In the genomic region with DNA sequence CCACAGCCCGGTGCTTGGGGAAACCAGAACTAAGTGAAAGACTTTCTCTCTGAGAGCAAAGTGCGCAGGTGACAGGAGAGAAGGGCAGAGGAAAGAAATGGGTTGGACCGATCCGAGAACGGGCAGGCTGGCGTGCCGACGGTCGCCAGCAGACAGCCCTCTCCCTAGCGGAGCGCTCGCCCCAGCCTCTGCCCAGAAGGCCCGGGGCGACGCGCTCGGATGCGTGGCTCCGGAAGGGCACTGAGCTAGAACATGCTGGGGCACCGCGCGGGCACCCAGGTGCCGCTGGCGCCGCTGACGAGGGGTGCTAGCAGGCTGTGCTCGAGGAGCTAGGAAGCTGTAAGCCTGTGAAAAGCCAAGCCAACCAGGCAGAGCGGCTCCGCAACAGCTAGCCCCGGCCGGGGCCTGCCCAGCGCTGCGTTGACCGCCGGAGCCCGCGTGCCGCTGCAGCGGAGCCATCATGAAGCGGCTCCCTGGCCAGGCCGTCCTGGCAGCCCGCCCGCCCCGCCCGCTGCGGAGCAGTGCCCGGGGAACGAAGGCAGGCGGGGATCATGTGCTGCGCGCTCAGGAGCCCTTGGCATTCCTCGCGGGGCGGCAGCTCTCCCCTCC, we compare ENCODE assay signal across 8 cellular contexts. TPM values are rescaled to one million over a fixed set of nuclear protein-coding genes. Genes with fewer than 3 reads are reported as not detected.
A peak's percentile ranks its signal among the peaks of the same experiment; 100 is the strongest.
DNase-seq lines count a peak whose midpoint lies in the region; ATAC-seq and TF ChIP-seq lines count a peak whose summit lies in the region.

No MANE protein-coding gene starts in this region.

- H3K4me3 Mint-ChIP-seq in naive thymus-derived CD4-positive, alpha-beta T cell: peak overlapping the region; percentile 59 to 84 (median 76)

- peak; percentile 63 for ATAC-seq in HG02852 (IDR thresholded peaks at IDR 0.05; ENCODE audit: unreplicated experiment)
- peak; percentile 91 for ATAC-seq in naive thymus-derived CD4-positive, alpha-beta T cell

- peak overlapping the region; percentile 58 for H3K4me3 ChIP-seq in fibroblast of the aortic adventitia (ENCODE audit: low read depth, low read length)
- H3K4me3 ChIP-seq in naive thymus-derived CD4-positive, alpha-beta T cell (ENCODE audit: low read length): peak overlapping the region; percentile 54
- peak overlapping the region; percentile 54 for H3K4me3 ChIP-seq in suprapubic skin

- H3K4me1 Mint-ChIP-seq in naive thymus-derived CD4-positive, alpha-beta T cell: peaks cover 0 to 17% (median 0%) of the 10 kb centered on the region in 7 donors

- no peaks in the 10 kb centered on the region for H3K9me3 Mint-ChIP-seq in naive thymus-derived CD4-positive, alpha-beta T cell

- H3K36me3 Mint-ChIP-seq in naive thymus-derived CD4-positive, alpha-beta T cell: peaks cover 0 to 11% (median 3%) of the 10 kb centered on the region in 5 donors

- H3K27ac Mint-ChIP-seq in naive thymus-derived CD4-positive, alpha-beta T cell: no peak overlapping the region

- 3% methylated on average over 28 of the region's 54 CpGs for WGBS in suprapubic skin

- no peak for TF ChIP-seq EP300 in suprapubic skin (IDR thresholded peaks at IDR 0.05)

- H3K4me1 ChIP-seq in naive thymus-derived CD4-positive, alpha-beta T cell (ENCODE audit: control insufficient read depth in 2 of 2, insufficient read depth in 2 of 2, low read length in 2 of 2): no peaks in the 10 kb centered on the region
- peaks cover 14% of the 10 kb centered on the region for H3K4me1 ChIP-seq in suprapubic skin

- peaks cover 0 to 8% of the 10 kb centered on the region in 2 donors for H3K27me3 ChIP-seq in naive thymus-derived CD4-positive, alpha-beta T cell (ENCODE audit: control insufficient read depth in 2 of 2, insufficient read depth in 2 of 2, low read length in 2 of 2)
- H3K27me3 ChIP-seq in suprapubic skin: no peaks in the 10 kb centered on the region

- H3K27me3 Mint-ChIP-seq in naive thymus-derived CD4-positive, alpha-beta T cell: peaks cover 27 to 40% (median 33%) of the 10 kb centered on the region in 5 donors

- DNase-seq in NCI-H146 (lab: John Stamatoyannopoulos, UW): peak; percentile 16
- DNase-seq in NCI-H146 treated with DMSO at 0.1 percent for 48 hours (lab: John Stamatoyannopoulos, UW; ENCODE audit: unreplicated experiment): no peak
- DNase-seq in NCI-H748 treated with DMSO at 0.1 percent for 48 hours (lab: John Stamatoyannopoulos, UW): peak; percentile 17
- DNase-seq in activated effector memory CD4-positive, alpha-beta T cell treated with anti-CD3 and anti-CD28 coated beads, Interleukin-2, amount 50 U/mL, for 16 hours: peak; percentile 74
- DNase-seq in fibroblast of the aortic adventitia (ENCODE audit: low read depth): peak; percentile 54
- peak in 8 of 9 donors; percentile 16 to 50 (median 32) for DNase-seq in naive thymus-derived CD4-positive, alpha-beta T cell
- DNase-seq in suprapubic skin (ENCODE audit: low spot score in 2 of 2): peak; percentile 83 to 85

- no peaks in the 10 kb centered on the region for H3K9me3 ChIP-seq in naive thymus-derived CD4-positive, alpha-beta T cell (ENCODE audit: control insufficient read depth in 2 of 3, low read length in 3 of 3)
- H3K9me3 ChIP-seq in suprapubic skin: no peaks in the 10 kb centered on the region

- no peak for TF ChIP-seq POLR2A in suprapubic skin (IDR thresholded peaks at IDR 0.05)

- CTCF ChIA-PET in naive thymus-derived CD4-positive, alpha-beta T cell (lab: Charles Lee): no interaction called here

- no peak overlapping the region for H3K27ac ChIP-seq in naive thymus-derived CD4-positive, alpha-beta T cell (ENCODE audit: low read depth, low read length)
- peak overlapping the region; percentile 1 for H3K27ac ChIP-seq in suprapubic skin

- intact Hi-C loops in naive thymus-derived CD4-positive, alpha-beta T cell (cut with micrococcal nuclease): loop anchor here in 1 of 2 donors (2.0 kb wide), 1 partner anchor 34 kb away; no protein-coding TSS in a partner anchor

- H3K36me3 ChIP-seq in naive thymus-derived CD4-positive, alpha-beta T cell (ENCODE audit: control insufficient read depth in 2 of 3, insufficient read depth in 3 of 3, low read length in 3 of 3): no peaks in the 10 kb centered on the region
- no peaks in the 10 kb centered on the region for H3K36me3 ChIP-seq in suprapubic skin

- POLR2A ChIA-PET in naive thymus-derived CD4-positive, alpha-beta T cell (lab: Charles Lee): interaction anchor here (0.6 kb wide), 1 partner anchor 43 kb away, joined by 6 read pairs; no protein-coding TSS in a partner anchor

- no peak for TF ChIP-seq CTCF in fibroblast of the aortic adventitia (IDR thresholded peaks at IDR 0.05; ENCODE audit: insufficient read depth, low read length)
- TF ChIP-seq CTCF in suprapubic skin (IDR thresholded peaks at IDR 0.05): no peak

RNA-seq across cellular contexts. Expression of a gene that starts 22.1 kb away (rescaled TPM):
- total RNA-seq in fibroblast of the aortic adventitia (ENCODE audit: low replicate concordance) (83.0 and 95.6 TPM in 2 replicates), suprapubic skin (10 to 100 TPM; 24.1 to 28.5 (median 25.5) TPM)
- total RNA-seq in naive thymus-derived CD4-positive, alpha-beta T cell: 10 to 100 TPM; 12.6 to 55.3 (median 22.2) TPM
- polyA plus RNA-seq in naive thymus-derived CD4-positive, alpha-beta T cell: 1 to 10 TPM; 6.0 to 8.3 TPM
